ENCODE assay signal across 5 cellular contexts in genomic region chr1:155759017-155759416, GRCh38.
A peak's percentile ranks its signal among the peaks of the same experiment; 100 is the strongest.
DNase-seq lines count a peak whose midpoint lies in the region; ATAC-seq, FAIRE-seq and TF ChIP-seq lines count a peak whose summit lies in the region.
"Not testable (repeated sequence)": the region's sequence is repeated elsewhere in the genome, so short reads cannot be mapped to it uniquely, and the experiment has no call there.

No MANE protein-coding gene starts in this region.

- ATAC-seq in RWPE2 (ENCODE audit: low read depth); K562; upper lobe of right lung: not testable (repeated sequence)

- not testable (repeated sequence) for H3K27ac ChIP-seq in HEK293 (ENCODE audit: extremely low read depth, low read depth, low read length); K562 (ENCODE audit: extremely low read depth, low read depth, low read length); upper lobe of right lung
- H3K27ac ChIP-seq in RWPE2 (ENCODE audit: poor library complexity, severe bottlenecking) = peak overlapping the region; percentile 90
- H3K27ac ChIP-seq in epithelial cell of prostate = peak overlapping the region; percentile 98

- not testable (repeated sequence) for H3K9me1 ChIP-seq in K562 (ENCODE audit: control insufficient read depth, insufficient read depth, low read length)

- H4K20me1 ChIP-seq in K562 (replicated peaks; ENCODE audit: control insufficient read depth, insufficient read depth, low read length) = not testable (repeated sequence)

- not testable (repeated sequence) for H3K27me3 ChIP-seq in RWPE2 (ENCODE audit: insufficient read depth, poor library complexity, severe bottlenecking); K562 (ENCODE audit: control insufficient read depth in 2 of 2, insufficient read depth in 2 of 2, low read length in 2 of 2); upper lobe of right lung

- not testable (repeated sequence) for H3K4me1 ChIP-seq in HEK293 (ENCODE audit: control insufficient read depth, insufficient read depth, low read length); K562 (replicated peaks in 1 of 2; ENCODE audit: control insufficient read depth in 2 of 2, insufficient read depth in 2 of 2, low read length in 2 of 2); upper lobe of right lung
- peaks cover 34% of the 10 kb centered on the region for H3K4me1 ChIP-seq in RWPE2 (ENCODE audit: insufficient read depth, poor library complexity, severe bottlenecking)

- DNase-seq in RWPE2 (ENCODE audit: low spot score); K562 (ENCODE audit: extremely low read depth in 1 of 4, low spot score in 3 of 4); epithelial cell of prostate (ENCODE audit: low read depth, low spot score): not testable (repeated sequence)
- DNase-seq in upper lobe of right lung = peak; percentile 23

- 100% methylated on average over 2 of the region's 3 CpGs for WGBS in K562 (ENCODE audit: insufficient coverage, low coverage, missing lambda C conversion rate)

- not testable (repeated sequence) for H3K9ac ChIP-seq in K562 (ENCODE audit: insufficient read depth in 1 of 2, low read depth in 2 of 2, low read length in 2 of 2)

- CTCF ChIA-PET in HEK293 (lab: Yijun Ruan, JAX); K562 (lab: Yijun Ruan, JAX; ENCODE audit: low intra/inter-chr PET ratio): not testable (repeated sequence)

- not testable (repeated sequence) for H3K9me3 ChIP-seq in HEK293 (ENCODE audit: control insufficient read depth, insufficient read depth, low read depth, low read length); RWPE2 (ENCODE audit: severe bottlenecking); K562 (replicated peaks; ENCODE audit: control insufficient read depth, insufficient read depth, low read depth, low read length); upper lobe of right lung

- POLR2A ChIA-PET in HEK293 (lab: Yijun Ruan, JAX); K562 (lab: Yijun Ruan, JAX): not testable (repeated sequence)

- not testable (repeated sequence) for BruUV-seq in K562 (replicated peaks; lab: Mats Ljungman, UMichigan)

- H3K36me3 ChIP-seq in HEK293 (ENCODE audit: control insufficient read depth in 2 of 2, insufficient read depth in 1 of 2, low read length in 2 of 2) = peaks cover 39 to 86% of the 10 kb centered on the region in 2 experiments
- H3K36me3 ChIP-seq in RWPE2 (ENCODE audit: low read depth) = peaks cover 54% of the 10 kb centered on the region
- H3K36me3 ChIP-seq in K562 (ENCODE audit: control insufficient read depth, insufficient read depth, low read length) = peaks cover 84% of the 10 kb centered on the region
- peaks cover 86% of the 10 kb centered on the region for H3K36me3 ChIP-seq in upper lobe of right lung

- in situ Hi-C loops in K562 (cut with MboI) = not testable (repeated sequence)

- H3K4me3 ChIP-seq in HEK293 (ENCODE audit: low read depth, low read length); RWPE2 (ENCODE audit: severe bottlenecking); K562; upper lobe of right lung: not testable (repeated sequence)

- TF ChIP-seq RAD21 in K562 (CRISPR knock-in tag; conservative IDR thresholded peaks at IDR 0.05 in 1 of 2, IDR thresholded peaks at IDR 0.05 in 1 of 2) = not testable (repeated sequence)

- not testable (repeated sequence) for TF ChIP-seq EP300 in K562 (IDR thresholded peaks at IDR 0.05; ENCODE audit: low read length)

- FAIRE-seq in K562 (lab: Jason Lieb, UNC) = not testable (repeated sequence)

- TF ChIP-seq CTCF in HEK293 (tag by site-specific recombination; IDR thresholded peaks at IDR 0.05); RWPE2 (IDR thresholded peaks at IDR 0.05; ENCODE audit: poor library complexity, severe bottlenecking); K562 (IDR thresholded peaks at IDR 0.05 in 2 of 3, conservative IDR thresholded peaks at IDR 0.05 in 1 of 3; ENCODE audit: insufficient read depth in 2 of 3, low read depth in 1 of 3, low read length in 3 of 3); upper lobe of right lung (IDR thresholded peaks at IDR 0.05): not testable (repeated sequence)

- not testable (repeated sequence) for H3K4me2 ChIP-seq in K562 (ENCODE audit: insufficient read depth, low read length)

- intact Hi-C loops in K562 (cut with micrococcal nuclease); upper lobe of right lung (cut with DNase I): not testable (repeated sequence)

- not testable (repeated sequence) for H2AFZ ChIP-seq in K562 (ENCODE audit: low read depth, low read length)

- TF ChIP-seq POLR2A in K562 (conservative IDR thresholded peaks at IDR 0.05) = not testable (repeated sequence)

- H3K79me2 ChIP-seq in K562 (ENCODE audit: control insufficient read depth, insufficient read depth, low read length) = not testable (repeated sequence)

TF ChIP-seq in HEK293, 187 proteins besides CTCF, POLR2A, EP300 and RAD21:
- TF ChIP-seq ZNF121 (tag by site-specific recombination; IDR thresholded peaks at IDR 0.05) = peak; percentile 67

TF ChIP-seq in K562, 482 proteins besides CTCF, POLR2A, EP300 and RAD21:
- peak; percentile 89 for TF ChIP-seq ZNF121 (CRISPR knock-in tag; conservative IDR thresholded peaks at IDR 0.05)
- TF ChIP-seq RBM25 (IDR thresholded peaks at IDR 0.05; ENCODE audit: low read depth, low read length, severe bottlenecking) = peak; percentile 57
